Comparison of ENCODE assay signal across 8 cellular contexts in genomic region chr1:25821112-25821476, GRCh38. TPM values are rescaled to one million over a fixed set of nuclear protein-coding genes. Genes with fewer than 3 reads are reported as not detected.
DNase-seq lines count a peak whose midpoint lies in the region; ATAC-seq and TF ChIP-seq lines count a peak whose summit lies in the region.

No MANE protein-coding gene starts in this region.

- H3K4me3 Mint-ChIP-seq in activated CD4-positive, alpha-beta T cell treated with anti-CD3 and anti-CD28 coated beads for 36 hours, result peak overlapping the region; percentile 87
- H3K4me3 Mint-ChIP-seq in activated T-helper 17 cell treated with anti-CD3 and anti-CD28 coated beads, Interleukin-2, amount 50 U/mL, for 72 hours, result peak overlapping the region; percentile 97
- peak overlapping the region; percentile 92 to 97 (median 93) for H3K4me3 Mint-ChIP-seq in immature natural killer cell

- H3K9me3 ChIP-seq in suprapubic skin, result no peaks in the 10 kb centered on the region

- no peaks in the 10 kb centered on the region for H3K9me3 Mint-ChIP-seq in activated CD4-positive, alpha-beta T cell treated with anti-CD3 and anti-CD28 coated beads for 36 hours (ENCODE audit: low read depth)
- H3K9me3 Mint-ChIP-seq in activated T-helper 17 cell treated with anti-CD3 and anti-CD28 coated beads, Interleukin-2, amount 50 U/mL, for 72 hours, result no peaks in the 10 kb centered on the region
- H3K9me3 Mint-ChIP-seq in immature natural killer cell, result no peaks in the 10 kb centered on the region

- TF ChIP-seq POLR2A in suprapubic skin (IDR thresholded peaks at IDR 0.05), result no peak

- no peak for DNase-seq in activated CD4-positive, alpha-beta T cell treated with anti-CD3 and anti-CD28 coated beads for 36 hours
- DNase-seq in activated CD4-positive, alpha-beta T cell treated with anti-CD3 and anti-CD28 coated beads for 1 hour, result no peak
- DNase-seq in immature natural killer cell (no peak), suprapubic skin (ENCODE audit: low spot score in 2 of 2) (no peak), DMS79 treated with DMSO at 0.1 percent for 48 hours (lab: John Stamatoyannopoulos, UW) (no peak)
- DNase-seq in activated CD4-positive, alpha-beta T cell treated with anti-CD3 and anti-CD28 coated beads, Interleukin-2, amount 50 U/mL, for 1 hour, result no peak

- TF ChIP-seq CTCF in suprapubic skin (IDR thresholded peaks at IDR 0.05), result no peak

- CTCF ChIA-PET in activated CD4-positive, alpha-beta T cell treated with anti-CD3 and anti-CD28 coated beads for 36 hours (lab: Charles Lee), result no interaction called here

- POLR2A ChIA-PET in activated CD4-positive, alpha-beta T cell treated with anti-CD3 and anti-CD28 coated beads for 36 hours (lab: Charles Lee), result no interaction called here

- intact Hi-C loops in activated CD4-positive, alpha-beta T cell treated with anti-CD3 and anti-CD28 coated beads for 36 hours (cut with DNase I, micrococcal nuclease), result loop anchor here in 1 of 2 experiments (2.0 kb wide), 1 partner anchor 74 kb away; no protein-coding TSS in a partner anchor

- H3K36me3 ChIP-seq in suprapubic skin, result peaks cover 11% of the 10 kb centered on the region

- H3K4me3 ChIP-seq in suprapubic skin, result peak overlapping the region; percentile 77

- peaks cover 35% of the 10 kb centered on the region for H3K4me1 ChIP-seq in suprapubic skin

- H3K27me3 Mint-ChIP-seq in activated CD4-positive, alpha-beta T cell treated with anti-CD3 and anti-CD28 coated beads for 36 hours, result no peaks in the 10 kb centered on the region
- H3K27me3 Mint-ChIP-seq in activated T-helper 17 cell treated with anti-CD3 and anti-CD28 coated beads, Interleukin-2, amount 50 U/mL, for 72 hours, result no peaks in the 10 kb centered on the region
- H3K27me3 Mint-ChIP-seq in immature natural killer cell (ENCODE audit: low read depth in 3 of 3), result peaks cover 8 to 14% (median 9%) of the 10 kb centered on the region in 3 donors

- peak overlapping the region; percentile 91 for H3K27ac Mint-ChIP-seq in activated CD4-positive, alpha-beta T cell treated with anti-CD3 and anti-CD28 coated beads for 36 hours
- peak overlapping the region; percentile 96 for H3K27ac Mint-ChIP-seq in activated T-helper 17 cell treated with anti-CD3 and anti-CD28 coated beads, Interleukin-2, amount 50 U/mL, for 72 hours
- H3K27ac Mint-ChIP-seq in immature natural killer cell, result peak overlapping the region; percentile 86 to 99 (median 96)

- TF ChIP-seq EP300 in suprapubic skin (IDR thresholded peaks at IDR 0.05), result no peak

- WGBS in suprapubic skin, result 36% methylated on average over 9 of the region's 10 CpGs

- H3K36me3 Mint-ChIP-seq in activated CD4-positive, alpha-beta T cell treated with anti-CD3 and anti-CD28 coated beads for 36 hours (ENCODE audit: low read depth), result peaks cover 5% of the 10 kb centered on the region
- H3K36me3 Mint-ChIP-seq in activated T-helper 17 cell treated with anti-CD3 and anti-CD28 coated beads, Interleukin-2, amount 50 U/mL, for 72 hours (ENCODE audit: low read depth), result peaks cover 31% of the 10 kb centered on the region
- peaks cover 0 to 4% (median 1%) of the 10 kb centered on the region in 3 donors for H3K36me3 Mint-ChIP-seq in immature natural killer cell

- H3K27ac ChIP-seq in suprapubic skin, result peak overlapping the region; percentile 93

- no peak for ATAC-seq in activated CD4-positive, alpha-beta T cell treated with anti-CD3 and anti-CD28 coated beads for 36 hours
- ATAC-seq in activated T-helper 17 cell treated with anti-CD3 and anti-CD28 coated beads, Interleukin-2, amount 50 U/mL, for 72 hours (replicated peaks), result no peak
- ATAC-seq in HG03342 (IDR thresholded peaks at IDR 0.05; ENCODE audit: unreplicated experiment), result no peak

- no peaks in the 10 kb centered on the region for H3K27me3 ChIP-seq in suprapubic skin

- H3K4me1 Mint-ChIP-seq in activated CD4-positive, alpha-beta T cell treated with anti-CD3 and anti-CD28 coated beads for 36 hours, result peaks cover 33% of the 10 kb centered on the region
- peaks cover 23% of the 10 kb centered on the region for H3K4me1 Mint-ChIP-seq in activated T-helper 17 cell treated with anti-CD3 and anti-CD28 coated beads, Interleukin-2, amount 50 U/mL, for 72 hours
- H3K4me1 Mint-ChIP-seq in immature natural killer cell, result peaks cover 34 to 41% of the 10 kb centered on the region in 2 donors

RNA-seq across cellular contexts. Expression of gene MTFR1L, which starts 1.3 kb away (rescaled TPM):
- total RNA-seq in activated CD4-positive, alpha-beta T cell treated with anti-CD3 and anti-CD28 coated beads for 36 hours, result 10 to 100 TPM; 27.7 to 30.8 TPM
- total RNA-seq in activated T-helper 17 cell treated with anti-CD3 and anti-CD28 coated beads, Interleukin-2, amount 50 U/mL, for 72 hours, result 10 to 100 TPM; 39.6 to 58.8 TPM
- polyA plus RNA-seq in immature natural killer cell, result 10 to 100 TPM; 36.0 to 66.5 (median 43.5) TPM
- 10 to 100 TPM; 35.2 to 79.3 (median 48.1) TPM for total RNA-seq in suprapubic skin

RNA-seq across cellular contexts. Expression of gene SELENON, which starts 21.1 kb away (rescaled TPM):
- total RNA-seq in activated CD4-positive, alpha-beta T cell treated with anti-CD3 and anti-CD28 coated beads for 36 hours, result 10 to 100 TPM; 31.5 to 33.5 TPM
- 10 to 100 TPM; 10.2 to 13.2 TPM for total RNA-seq in activated T-helper 17 cell treated with anti-CD3 and anti-CD28 coated beads, Interleukin-2, amount 50 U/mL, for 72 hours
- polyA plus RNA-seq in immature natural killer cell, result 1 to 10 TPM in 1 of 3 donors, under 1 TPM in 2; 0.79 to 1.6 (median 0.90) TPM
- total RNA-seq in suprapubic skin, result 10 to 100 TPM; 21.9 to 39.3 (median 26.9) TPM

RNA-seq across cellular contexts. Expression of gene AUNIP, which starts 38.2 kb away (rescaled TPM):
- total RNA-seq in activated CD4-positive, alpha-beta T cell treated with anti-CD3 and anti-CD28 coated beads for 36 hours, result 10 to 100 TPM in 1 of 2 experiments, 1 to 10 TPM in 1; 9.6 to 12.9 TPM
- total RNA-seq in activated T-helper 17 cell treated with anti-CD3 and anti-CD28 coated beads, Interleukin-2, amount 50 U/mL, for 72 hours, result 1 to 10 TPM; 3.7 to 7.2 TPM
- polyA plus RNA-seq in immature natural killer cell, result under 1 TPM in 2 of 3 donors, not detected in 1; 0.31 to 0.37 TPM
- total RNA-seq in suprapubic skin, result under 1 TPM in 3 of 4 donors, not detected in 1; 0.26 to 0.89 (median 0.49) TPM

RNA-seq across cellular contexts. Expression of gene PAQR7, which starts 54.4 kb away (rescaled TPM):
- 1 to 10 TPM; 3.9 to 4.4 TPM for total RNA-seq in activated CD4-positive, alpha-beta T cell treated with anti-CD3 and anti-CD28 coated beads for 36 hours
- 1 to 10 TPM; 5.7 to 7.2 TPM for total RNA-seq in activated T-helper 17 cell treated with anti-CD3 and anti-CD28 coated beads, Interleukin-2, amount 50 U/mL, for 72 hours
- polyA plus RNA-seq in immature natural killer cell, result under 1 TPM in 2 of 3 donors, not detected in 1; 0.32 to 0.35 TPM
- total RNA-seq in suprapubic skin, result 10 to 100 TPM; 14.3 to 20.9 (median 16.6) TPM
